16 cellular contexts compared by ENCODE assay signal in genomic region chr5:169696621-169697517, GRCh38. TPM values are rescaled to one million over a fixed set of nuclear protein-coding genes. Genes with fewer than 3 reads are reported as not detected.
DNase-seq lines count a peak whose midpoint lies in the region; ATAC-seq, FAIRE-seq and TF ChIP-seq lines count a peak whose summit lies in the region.
"Had no signal": no experiment of that assay in that cellular context is flagged by ENCODE, and none has a peak within 500 bp of the region (broad histone marks: within the 10 kb centered on the region; RNA-seq: fewer than 3 reads in every experiment).

No MANE protein-coding gene starts in this region.

- H4K20me1 ChIP-seq in astrocyte (ENCODE audit: insufficient read depth, low read length) (no peaks in the 10 kb centered on the region), GM23338 (replicated peaks; ENCODE audit: insufficient read depth) (no peaks in the 10 kb centered on the region)

- H2AFZ ChIP-seq in astrocyte (ENCODE audit: low read depth, low read length), result no peak overlapping the region
- no peak overlapping the region for H2AFZ ChIP-seq in GM23338

- H3K9me3 Mint-ChIP-seq in astrocyte (ENCODE audit: unreplicated experiment), result no peaks in the 10 kb centered on the region
- H3K9me3 Mint-ChIP-seq in GM23338, result no peaks in the 10 kb centered on the region
- H3K9me3 Mint-ChIP-seq: T-cell, WTC11 had no signal

- H3K36me3 ChIP-seq in astrocyte (ENCODE audit: insufficient read depth, low read length), result no peaks in the 10 kb centered on the region
- H3K36me3 ChIP-seq in GM23338 (ENCODE audit: insufficient read depth), result no peaks in the 10 kb centered on the region
- H3K36me3 ChIP-seq: thyroid gland had no signal

- H3K27ac ChIP-seq in astrocyte (ENCODE audit: low read depth, low read length) (peak overlapping the region; percentile 99), GM23338 (ENCODE audit: low read depth) (no peak overlapping the region)
- H3K27ac ChIP-seq: body of pancreas, thyroid gland had no signal

- H3K9me3 ChIP-seq in astrocyte (ENCODE audit: insufficient read depth, low read depth, low read length), result no peaks in the 10 kb centered on the region
- H3K9me3 ChIP-seq: body of pancreas, thyroid gland had no signal

- H3K4me2 ChIP-seq in astrocyte (ENCODE audit: low read length) (peak overlapping the region; percentile 79), GM23338 (no peak overlapping the region)

- no peaks in the 10 kb centered on the region for H3K9me2 ChIP-seq in GM23338 (ENCODE audit: insufficient read depth)

- DNase-seq in AG20443 (ENCODE audit: low spot score) (peak; percentile 25), HT1080 (ENCODE audit: low read depth) (peak; percentile 75), astrocyte (ENCODE audit: low read depth) (peak; percentile 50), kidney glomerular epithelial cell (lab: John Stamatoyannopoulos, UW) (peak; percentile 38), NCI-H1417 treated with DMSO at 0.1 percent for 48 hours (lab: John Stamatoyannopoulos, UW) (no peak), GM23338 (ENCODE audit: low spot score) (no peak), germinal center (ENCODE audit: low spot score) (no peak)
- DNase-seq: activated effector memory CD4-positive, alpha-beta T cell treated with anti-CD3 and anti-CD28 coated beads, Interleukin-2, amount 50 U/mL, for 16 hours; C1 segment of cervical spinal cord; effector CD8-positive, alpha-beta T cell; T-cell; thyroid gland had no signal

- H3K27me3 ChIP-seq in astrocyte (ENCODE audit: insufficient read depth, low read length), result no peaks in the 10 kb centered on the region
- H3K27me3 ChIP-seq in GM23338 (ENCODE audit: insufficient read depth), result no peaks in the 10 kb centered on the region
- H3K27me3 ChIP-seq: body of pancreas, thyroid gland had no signal

- H3K79me2 ChIP-seq in astrocyte (ENCODE audit: insufficient read depth, low read length) (no peaks in the 10 kb centered on the region), GM23338 (replicated peaks; ENCODE audit: insufficient read depth) (no peaks in the 10 kb centered on the region)

- H3K4me3 Mint-ChIP-seq in astrocyte (ENCODE audit: unreplicated experiment) (no peak overlapping the region), GM23338 (no peak overlapping the region)
- H3K4me3 Mint-ChIP-seq: T-cell, WTC11 had no signal

- H3K4me1 Mint-ChIP-seq in astrocyte (ENCODE audit: low read depth, unreplicated experiment) (peaks cover 35% of the 10 kb centered on the region), GM23338 (no peaks in the 10 kb centered on the region; the same call in 2 of the 3 replicates)
- H3K4me1 Mint-ChIP-seq: WTC11 had no signal

- H3K4me1 ChIP-seq in astrocyte (ENCODE audit: insufficient read depth, low read length), result peaks cover 30% of the 10 kb centered on the region
- no peaks in the 10 kb centered on the region for H3K4me1 ChIP-seq in GM23338 (ENCODE audit: insufficient read depth)
- H3K4me1 ChIP-seq: body of pancreas, thyroid gland had no signal

- no peaks in the 10 kb centered on the region for H3K36me3 Mint-ChIP-seq in astrocyte (ENCODE audit: low read depth, unreplicated experiment)
- H3K36me3 Mint-ChIP-seq in GM23338 (ENCODE audit: low read depth), result no peaks in the 10 kb centered on the region
- H3K36me3 Mint-ChIP-seq: WTC11 had no signal

- H3K27me3 Mint-ChIP-seq in astrocyte (ENCODE audit: low read depth, unreplicated experiment) (no peaks in the 10 kb centered on the region), GM23338 (ENCODE audit: insufficient read depth, low read depth, poor library complexity) (no peaks in the 10 kb centered on the region)
- H3K27me3 Mint-ChIP-seq: T-cell had no signal

- no peak for ATAC-seq in HG02970 (IDR thresholded peaks at IDR 0.05; ENCODE audit: low FRiP score, unreplicated experiment)
- no peak for ATAC-seq in GM23338
- ATAC-seq: body of pancreas, T-cell, WTC11 had no signal

- peak overlapping the region; percentile 74 for H3K9ac ChIP-seq in astrocyte (ENCODE audit: low read length)

- H3K27ac Mint-ChIP-seq in astrocyte (ENCODE audit: unreplicated experiment) (peak overlapping the region; percentile 90), GM23338 (no peak overlapping the region)
- H3K27ac Mint-ChIP-seq: T-cell, WTC11 had no signal

- TF ChIP-seq CTCF in astrocyte (IDR thresholded peaks at IDR 0.05; ENCODE audit: insufficient read depth, low read depth, low read length), result no peak
- no peak for TF ChIP-seq CTCF in GM23338 (conservative IDR thresholded peaks at IDR 0.05; ENCODE audit: low read depth in 2 of 2)

- peak overlapping the region; percentile 14 for H3K4me3 ChIP-seq in astrocyte (ENCODE audit: insufficient read depth, low read depth, low read length)
- H3K4me3 ChIP-seq in GM23338, result no peak overlapping the region
- H3K4me3 ChIP-seq: body of pancreas, thyroid gland had no signal

- H3F3A ChIP-seq in GM23338 (replicated peaks; ENCODE audit: low read depth), result no peaks in the 10 kb centered on the region

- no peak for FAIRE-seq in astrocyte (lab: Jason Lieb, UNC)
- FAIRE-seq: GM12892 had no signal

TF ChIP-seq in GM23338, 12 proteins besides CTCF, POLR2A, EP300 and RAD21 (continues in another document):
- TF ChIP-seq ZNF462 (CRISPR knock-in tag; IDR thresholded peaks at IDR 0.05) (no peak), CREB1 (CRISPR knock-in tag; IDR thresholded peaks at IDR 0.05; ENCODE audit: low read depth) (no peak), NANOG (IDR thresholded peaks at IDR 0.05; ENCODE audit: borderline replicate concordance) (no peak)

RNA-seq across cellular contexts. Expression of gene DOCK2, which starts 59.8 kb away (rescaled TPM):
- 2.1 and 2.9 TPM in 2 replicates for total RNA-seq in HT1080 (2014; rRNA removed; shearing (Covaris generic))
- 0.40 and 0.72 TPM in 2 replicates for polyA plus RNA-seq in HT1080 (2015; cell fraction: cytosol; rRNA removed)
- polyA plus RNA-seq in HT1080 (2015; cell fraction: nucleus; rRNA removed), result 1.7 and 4.5 TPM in 2 replicates
- 0.43 and 0.66 TPM in 2 replicates for total RNA-seq in astrocyte
- total RNA-seq in GM23338 (2014; rRNA removed; shearing (Covaris generic)), result 9.4 and 19.4 TPM in 2 replicates
- polyA plus RNA-seq in GM23338 (2016; fragmentation: Nextera tagmentation; extraction: Ambion mirVana), result 3.7 and 5.5 TPM in 2 replicates

Comparison
In these comparisons a context has a peak if more than half of its experiments do, and no peak if none do; other contexts are left out.
1. DNase-seq: peak in AG20443 (single experiment), HT1080 (single experiment), astrocyte (single experiment) and kidney glomerular epithelial cell (single experiment); none in NCI-H1417 treated with DMSO at 0.1 percent for 48 hours (single experiment), GM23338 (single experiment) and germinal center (single experiment).